9 cellular contexts compared by ENCODE assay signal in genomic region chr15:31365655-31366127, GRCh38. TPM values are rescaled to one million over a fixed set of nuclear protein-coding genes. Genes with fewer than 3 reads are reported as not detected.
DNase-seq lines count a peak whose midpoint lies in the region; ATAC-seq and TF ChIP-seq lines count a peak whose summit lies in the region.
"Had no signal": no experiment of that assay in that cellular context is flagged by ENCODE, and none has a peak within 500 bp of the region (broad histone marks: within the 10 kb centered on the region; RNA-seq: fewer than 3 reads in every experiment).

No MANE protein-coding gene starts in this region.

- in situ Hi-C loops in IMR-90 (cut with MboI; ENCODE audit: low sequenced_read_pairs): loop anchor here (10.0 kb wide), 1 partner anchor 119 kb away; no protein-coding TSS in a partner anchor

- H4K5ac ChIP-seq in IMR-90 (ENCODE audit: low read depth, low read length): no peak overlapping the region

- H2AK9ac ChIP-seq in IMR-90 (replicated peaks; ENCODE audit: low read depth, low read length, poor library complexity): peak overlapping the region; percentile 60

- no peaks in the 10 kb centered on the region for H3K36me3 ChIP-seq in IMR-90 (ENCODE audit: control insufficient read depth, insufficient read depth, low read length)

- peak overlapping the region; percentile 54; the same call in 1 of the 2 replicates for H3K4ac ChIP-seq in IMR-90 (ENCODE audit: low read depth, low read length)

- no peak overlapping the region for H2BK15ac ChIP-seq in IMR-90 (ENCODE audit: low read depth, low read length)

- 0 out of 2 replicates have a peak overlapping the region, but pooled peaks have one; percentile 46 for H3K9ac ChIP-seq in IMR-90 (ENCODE audit: low read depth, low read length)

- peaks cover 39 to 85% of the 10 kb centered on the region in 2 experiments for H3K79me1 ChIP-seq in IMR-90 (ENCODE audit: low read depth in 1 of 2, low read length in 2 of 2)

- no peak for TF ChIP-seq POLR2A in IMR-90 (IDR thresholded peaks at IDR 0.05; ENCODE audit: low read depth, low read length)

- 0 out of 2 replicates have a peak overlapping the region, but pooled peaks have one; percentile 13 for H3K27ac ChIP-seq in IMR-90 (ENCODE audit: insufficient read depth, low read length)
- H3K27ac ChIP-seq: 22Rv1 had no signal

- ATAC-seq in IMR-90 (ENCODE audit: low read depth) (peak; percentile 95), GM18858 (IDR thresholded peaks at IDR 0.05; ENCODE audit: unreplicated experiment) (no peak)

- H3K4me3 ChIP-seq in IMR-90 (ENCODE audit: insufficient read depth, low read depth, low read length): no peak overlapping the region
- peak overlapping the region in 1 of 2 donors; percentile 21 for H3K4me3 ChIP-seq in cardiac fibroblast (replicated peaks in 1 of 2; ENCODE audit: low read depth in 2 of 2, low read length in 2 of 2)

- H2BK5ac ChIP-seq in IMR-90 (ENCODE audit: low read depth, low read length, poor library complexity, severe bottlenecking): no peak overlapping the region

- CTCF ChIA-PET in IMR-90 (lab: Yijun Ruan, JAX): no interaction called here

- dilution Hi-C loops in IMR-90 (cut with HindIII; ENCODE audit: low sequenced_read_pairs, unreplicated experiment): no loop called here

- peaks cover 43% of the 10 kb centered on the region for H4K20me1 ChIP-seq in IMR-90 (ENCODE audit: insufficient read depth, low read length)

- no peak overlapping the region; the same call in 1 of the 2 replicates for H3K18ac ChIP-seq in IMR-90 (ENCODE audit: low read depth, low read length)

- H3K27me3 ChIP-seq in IMR-90 (ENCODE audit: control insufficient read depth, insufficient read depth, low read length): no peaks in the 10 kb centered on the region

- DNase-seq in NCI-H1417 (lab: John Stamatoyannopoulos, UW) (peak in 2 of 3 experiments; percentile 62 to 70), NCI-H1417 treated with DMSO at 0.1 percent for 48 hours (lab: John Stamatoyannopoulos, UW) (no peak), IMR-90 (peak; percentile 72), cardiac fibroblast (ENCODE audit: low read depth in 2 of 2) (peak; percentile 93 to 94), kidney tubule cell (ENCODE audit: low spot score) (peak; percentile 61)
- DNase-seq in activated CD4-positive, CD25-positive, alpha-beta regulatory T cell treated with anti-CD3 and anti-CD28 coated beads, Interleukin-2, amount 50 U/mL, for 72 hours: peak; percentile 67
- peak; percentile 65 to 68 for DNase-seq in stimulated activated CD4-positive, alpha-beta T cell treated with anti-CD3 and anti-CD28 coated beads, Interleukin-1b, Interleukin-23, amount 100 ng/mL, for 4 hours (ENCODE audit: low read depth in 2 of 2)

- 16% methylated on average over 7 of the region's 22 CpGs; no CpG with 5 or more reads in 1 of the 2 experiments for WGBS in IMR-90 (ENCODE audit: extremely low coverage in 2 of 2, insufficient read length in 1 of 2), 2 experiments

- peak; percentile 45 for TF ChIP-seq CTCF in IMR-90 (conservative IDR thresholded peaks at IDR 0.05; ENCODE audit: low read depth, low read length)
- peak; percentile 54 for TF ChIP-seq CTCF in cardiac fibroblast (IDR thresholded peaks at IDR 0.05; ENCODE audit: low read depth, low read length)

- H4K8ac ChIP-seq in IMR-90 (ENCODE audit: low read depth in 2 of 2, low read length in 2 of 2): peak overlapping the region; percentile 19 to 66; a peak in 3 of 4 replicates

- H2BK20ac ChIP-seq in IMR-90 (ENCODE audit: low read depth, low read length): no peak overlapping the region

- H3K56ac ChIP-seq in IMR-90 (ENCODE audit: extremely low read depth, insufficient read depth, low read length): no peak overlapping the region

- no peak overlapping the region for H2BK120ac ChIP-seq in IMR-90 (ENCODE audit: low read depth, low read length)

- peak overlapping the region; percentile 33; the same call in 1 of the 2 replicates for H4K91ac ChIP-seq in IMR-90 (ENCODE audit: insufficient read depth, low read depth, low read length)

- H3K14ac ChIP-seq in IMR-90 (replicated peaks; ENCODE audit: low read depth, low read length): 0 out of 2 replicates have a peak overlapping the region, but pooled peaks have one; percentile 37

- BruUV-seq in IMR-90 (replicated peaks; lab: Mats Ljungman, UMichigan): no TSS peak

- H2AFZ ChIP-seq in IMR-90 (replicated peaks; ENCODE audit: low read length, poor library complexity): peak overlapping the region; percentile 71

- H3K4me2 ChIP-seq in IMR-90 (ENCODE audit: low read depth, low read length): peak overlapping the region; percentile 28; the same call in 1 of the 2 replicates

- H3K23ac ChIP-seq in IMR-90 (ENCODE audit: low read depth, low read length): no peak overlapping the region

- H3K9me3 ChIP-seq in IMR-90 (ENCODE audit: control insufficient read depth, insufficient read depth, low read length): 0 out of 2 replicates have a peak, but pooled peaks cover 2% of the 10 kb centered on the region

- peaks cover 14% of the 10 kb centered on the region for H3K4me1 ChIP-seq in IMR-90 (ENCODE audit: control insufficient read depth, insufficient read depth, low read length)

- peak; percentile 51 for TF ChIP-seq RAD21 in IMR-90 (IDR thresholded peaks at IDR 0.05; ENCODE audit: low read length)

- POLR2A ChIA-PET in IMR-90 (lab: Charles Lee; ENCODE audit: unreplicated experiment): no interaction called here

- peaks cover 5% of the 10 kb centered on the region for H3K9me1 ChIP-seq in IMR-90 (ENCODE audit: insufficient read depth, low read length)

- no peak overlapping the region; the same call in 1 of the 2 replicates for H2AK5ac ChIP-seq in IMR-90 (ENCODE audit: low read depth, low read length)

- intact Hi-C loops in IMR-90 (cut with micrococcal nuclease): loop anchor here (1.0 to 5.0 kb wide), 3 partner anchors 70 to 123 kb away; no protein-coding TSS in a partner anchor

TF ChIP-seq in IMR-90, 13 proteins besides CTCF, POLR2A, EP300 and RAD21:
- TF ChIP-seq CEBPB (IDR thresholded peaks at IDR 0.05; ENCODE audit: low read depth, low read length) (peak; percentile 88), CHD1 (IDR thresholded peaks at IDR 0.05; ENCODE audit: low read depth, low read length) (no peak), USF2 (IDR thresholded peaks at IDR 0.05; ENCODE audit: low read depth, low read length) (peak; percentile 11; the same call in 1 of the 2 replicates), SMC3 (IDR thresholded peaks at IDR 0.05; ENCODE audit: low read depth, low read length) (peak; percentile 47), RCOR1 (IDR thresholded peaks at IDR 0.05; ENCODE audit: insufficient replicate concordance, low read length) (no peak), FOS (IDR thresholded peaks at IDR 0.05; ENCODE audit: low read depth, low read length) (no peak), MXI1 (IDR thresholded peaks at IDR 0.05; ENCODE audit: borderline replicate concordance, low read depth, low read length) (0 out of 2 replicates have a peak, but pooled peaks have one; percentile 44)

RNA-seq across cellular contexts. Expression of gene KLF13, which starts 39.1 kb away (rescaled TPM):
- total RNA-seq in IMR-90 (2012; rRNA removed): 9.5 and 10.8 TPM in 2 replicates
- polyA plus RNA-seq in IMR-90 (2012; rRNA removed): 10.6 and 11.8 TPM in 2 replicates
- 4.8 and 6.4 TPM in 2 replicates for polyA plus RNA-seq in IMR-90 (2012; cell fraction: cytosol; rRNA removed)
- polyA plus RNA-seq in IMR-90 (2012; cell fraction: nucleus; rRNA removed; ENCODE audit: low replicate concordance): 5.8 and 7.8 TPM in 2 replicates
